Comparison of ENCODE assay signal across 1 cellular context in genomic region chr1:10714337-10715114, GRCh38.
TF ChIP-seq lines count a peak whose summit lies in the region.

No MANE protein-coding gene starts in this region.

TF ChIP-seq in SK-N-SH treated with all-trans-retinoic acid at 6 μM for 48 hours, 23 proteins besides CTCF, POLR2A, EP300 and RAD21 (continued from another document):
- TF ChIP-seq, protein P1, sequence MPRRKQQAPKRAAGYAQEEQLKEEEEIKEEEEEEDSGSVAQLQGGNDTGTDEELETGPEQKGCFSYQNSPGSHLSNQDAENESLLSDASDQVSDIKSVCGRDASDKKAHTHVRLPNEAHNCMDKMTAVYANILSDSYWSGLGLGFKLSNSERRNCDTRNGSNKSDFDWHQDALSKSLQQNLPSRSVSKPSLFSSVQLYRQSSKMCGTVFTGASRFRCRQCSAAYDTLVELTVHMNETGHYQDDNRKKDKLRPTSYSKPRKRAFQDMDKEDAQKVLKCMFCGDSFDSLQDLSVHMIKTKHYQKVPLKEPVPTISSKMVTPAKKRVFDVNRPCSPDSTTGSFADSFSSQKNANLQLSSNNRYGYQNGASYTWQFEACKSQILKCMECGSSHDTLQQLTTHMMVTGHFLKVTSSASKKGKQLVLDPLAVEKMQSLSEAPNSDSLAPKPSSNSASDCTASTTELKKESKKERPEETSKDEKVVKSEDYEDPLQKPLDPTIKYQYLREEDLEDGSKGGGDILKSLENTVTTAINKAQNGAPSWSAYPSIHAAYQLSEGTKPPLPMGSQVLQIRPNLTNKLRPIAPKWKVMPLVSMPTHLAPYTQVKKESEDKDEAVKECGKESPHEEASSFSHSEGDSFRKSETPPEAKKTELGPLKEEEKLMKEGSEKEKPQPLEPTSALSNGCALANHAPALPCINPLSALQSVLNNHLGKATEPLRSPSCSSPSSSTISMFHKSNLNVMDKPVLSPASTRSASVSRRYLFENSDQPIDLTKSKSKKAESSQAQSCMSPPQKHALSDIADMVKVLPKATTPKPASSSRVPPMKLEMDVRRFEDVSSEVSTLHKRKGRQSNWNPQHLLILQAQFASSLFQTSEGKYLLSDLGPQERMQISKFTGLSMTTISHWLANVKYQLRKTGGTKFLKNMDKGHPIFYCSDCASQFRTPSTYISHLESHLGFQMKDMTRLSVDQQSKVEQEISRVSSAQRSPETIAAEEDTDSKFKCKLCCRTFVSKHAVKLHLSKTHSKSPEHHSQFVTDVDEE (CRISPR knock-in tag; IDR thresholded peaks at IDR 0.05): no peak
